ENCODE assay signal across 29 cellular contexts in genomic region chr17:10651927-10652326, GRCh38.
"Had no signal": no experiment of that assay in that cellular context is flagged by ENCODE, and none has a peak within 500 bp of the region (broad histone marks: within the 10 kb centered on the region; RNA-seq: fewer than 3 reads in every experiment).

No MANE protein-coding gene starts in this region.

- ATAC-seq: activated CD8-positive, alpha-beta T cell treated with anti-CD3 and anti-CD28 coated beads for 36 hours; body of pancreas; gastroesophageal sphincter; SK-N-SH treated with all-trans-retinoic acid at 6 μM for 48 hours; T-helper 17 cell had no signal

- H3K4me3 Mint-ChIP-seq: activated CD4-positive, alpha-beta T cell treated with anti-CD3 and anti-CD28 coated beads, Interleukin-2, amount 10 ng/mL, durations not matched to agents 7 days and 5 days; activated CD8-positive, alpha-beta T cell treated with anti-CD3 and anti-CD28 coated beads for 36 hours; activated naive CD4-positive, alpha-beta T cell treated with anti-CD3 and anti-CD28 coated beads, Interleukin-2, amount 50 U/mL, for 24 hours; T-helper 17 cell; T-helper 2 cell treated with Interferon-gamma antibody and Interleukin-4, amounts not matched to agents 5 μg/mL and 100 μg/mL, for 36 hours had no signal

- H3K4me1 ChIP-seq: adrenal gland, body of pancreas, esophagus squamous epithelium, gastroesophageal sphincter had no signal

- H3K9me3 Mint-ChIP-seq: activated CD4-positive, alpha-beta T cell treated with anti-CD3 and anti-CD28 coated beads, Interleukin-2, amount 10 ng/mL, durations not matched to agents 7 days and 5 days; activated CD8-positive, alpha-beta T cell treated with anti-CD3 and anti-CD28 coated beads for 36 hours; activated naive CD4-positive, alpha-beta T cell treated with anti-CD3 and anti-CD28 coated beads, Interleukin-2, amount 50 U/mL, for 24 hours; T-helper 2 cell treated with Interferon-gamma antibody and Interleukin-4, amounts not matched to agents 5 μg/mL and 100 μg/mL, for 36 hours had no signal

- H3K27me3 Mint-ChIP-seq: activated CD4-positive, alpha-beta T cell treated with anti-CD3 and anti-CD28 coated beads, Interleukin-2, amount 10 ng/mL, durations not matched to agents 7 days and 5 days; activated CD8-positive, alpha-beta T cell treated with anti-CD3 and anti-CD28 coated beads for 36 hours; activated naive CD4-positive, alpha-beta T cell treated with anti-CD3 and anti-CD28 coated beads, Interleukin-2, amount 50 U/mL, for 24 hours had no signal

- H3K27me3 ChIP-seq: adrenal gland, body of pancreas, esophagus squamous epithelium, gastroesophageal sphincter had no signal

- H3K4me3 ChIP-seq: adrenal gland, body of pancreas, esophagus squamous epithelium, gastroesophageal sphincter had no signal

- H3K27ac ChIP-seq: adrenal gland, body of pancreas, epithelial cell of prostate, esophagus squamous epithelium, gastroesophageal sphincter, WERI-Rb-1 had no signal

- H3K27ac Mint-ChIP-seq: activated CD4-positive, alpha-beta T cell treated with anti-CD3 and anti-CD28 coated beads, Interleukin-2, amount 10 ng/mL, durations not matched to agents 7 days and 5 days; activated CD8-positive, alpha-beta T cell treated with anti-CD3 and anti-CD28 coated beads for 36 hours; activated naive CD4-positive, alpha-beta T cell treated with anti-CD3 and anti-CD28 coated beads, Interleukin-2, amount 50 U/mL, for 24 hours; T-helper 17 cell; T-helper 2 cell treated with Interferon-gamma antibody and Interleukin-4, amounts not matched to agents 5 μg/mL and 100 μg/mL, for 36 hours had no signal

- H3K9me3 ChIP-seq: adrenal gland, body of pancreas, esophagus squamous epithelium, gastroesophageal sphincter had no signal

- DNase-seq: activated CD4-positive, alpha-beta T cell treated with anti-CD3 and anti-CD28 coated beads for 4 hours; activated CD4-positive, alpha-beta T cell treated with anti-CD3 and anti-CD28 coated beads, Interleukin-2, amount 10 ng/mL, durations not matched to agents 7 days and 5 days; activated CD4-positive, alpha-beta T cell treated with anti-CD3 and anti-CD28 coated beads, Interleukin-2, amount 50 U/mL, for 48 hours; activated CD4-positive, CD25-positive, alpha-beta regulatory T cell; activated CD4-positive, CD25-positive, alpha-beta regulatory T cell treated with anti-CD3 and anti-CD28 coated beads, Interleukin-2, amount 50 U/mL, for 72 hours; activated CD8-positive, alpha-beta memory T cell treated with anti-CD3 and anti-CD28 coated beads for 24 hours; activated CD8-positive, alpha-beta T cell treated with anti-CD3 and anti-CD28 coated beads for 36 hours; activated gamma-delta T cell; activated naive CD4-positive, alpha-beta T cell treated with Interleukin-2 at 50 U/mL for 16 hours; activated T-cell treated with anti-CD3 and anti-CD28 coated beads, Interleukin-2, amount 50 U/mL, for 48 hours; adrenal gland; amygdala; aorta; body of pancreas; caudate nucleus; cortex of kidney; dermis blood vessel endothelial cell; effector CD8-positive, alpha-beta T cell; esophagus squamous epithelium; foreskin melanocyte; T-helper 1 cell; T-helper 17 cell; T1000; WERI-Rb-1 had no signal

- H3K36me3 ChIP-seq: adrenal gland, esophagus squamous epithelium, gastroesophageal sphincter, WERI-Rb-1 had no signal
